In the genomic region with DNA sequence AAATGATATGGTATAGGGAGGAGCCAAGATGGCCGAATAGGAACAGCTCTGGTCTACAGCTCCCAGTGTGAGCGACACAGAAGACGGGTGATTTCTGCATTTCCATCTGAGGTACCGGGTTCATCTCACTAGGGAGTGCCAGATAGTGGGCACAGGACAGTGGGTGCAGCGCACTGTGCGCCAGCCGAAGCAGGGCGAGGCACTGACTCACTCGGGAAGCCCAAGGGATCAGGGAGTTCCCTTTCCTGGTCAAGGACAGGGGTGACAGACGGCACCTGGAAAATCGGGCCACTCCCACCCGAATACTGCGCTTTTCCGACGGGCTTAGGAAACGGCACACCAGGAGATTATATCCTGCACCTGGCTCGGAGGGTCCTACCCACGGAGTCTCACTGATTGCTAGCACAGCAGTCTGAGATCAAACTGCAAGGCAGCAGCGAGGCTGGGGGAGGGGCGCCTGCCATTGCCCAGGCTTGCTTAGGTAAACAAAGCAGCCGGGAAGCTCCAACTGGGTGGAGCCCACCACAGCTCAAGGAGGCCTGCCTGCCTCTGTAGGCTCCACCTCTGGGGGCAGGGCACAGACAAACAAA, we compare ENCODE assay signal across 8 cellular contexts. TPM values are rescaled to one million over a fixed set of nuclear protein-coding genes. Genes with fewer than 3 reads are reported as not detected.
DNase-seq lines count a peak whose midpoint lies in the region; ATAC-seq, FAIRE-seq and TF ChIP-seq lines count a peak whose summit lies in the region.
"Not testable (repeated sequence)": the region's sequence is repeated elsewhere in the genome, so short reads cannot be mapped to it uniquely, and the experiment has no call there.
"Had no signal": no experiment of that assay in that cellular context is flagged by ENCODE, and none has a peak within 500 bp of the region (broad histone marks: within the 10 kb centered on the region; RNA-seq: fewer than 3 reads in every experiment).

No MANE protein-coding gene starts in this region.

- H3K4me1 Mint-ChIP-seq in MCF 10A (ENCODE audit: insufficient read depth, unreplicated experiment) = not testable (repeated sequence)

- H3K4me1 ChIP-seq in A549; HCT116 (ENCODE audit: control insufficient read depth in 1 of 2, insufficient read depth in 2 of 2, low read length in 2 of 2); HepG2 (ENCODE audit: insufficient read depth, low read length): not testable (repeated sequence)

- TF ChIP-seq EP300 in A549 (IDR thresholded peaks at IDR 0.05); HepG2 (IDR thresholded peaks at IDR 0.05; ENCODE audit: low read depth in 2 of 2, low read length in 2 of 2); HepG2 (CRISPR knock-in tag; IDR thresholded peaks at IDR 0.05; ENCODE audit: borderline replicate concordance): not testable (repeated sequence)

- not testable (repeated sequence) for H3K4me3 Mint-ChIP-seq in MCF 10A (ENCODE audit: unreplicated experiment)

- not testable (repeated sequence) for H3K9me2 ChIP-seq in HCT116 (ENCODE audit: insufficient read depth)

- not testable (repeated sequence) for H3K9me3 Mint-ChIP-seq in MCF 10A (ENCODE audit: unreplicated experiment)

- not testable (repeated sequence) for H3K36me3 ChIP-seq in HCT116 (ENCODE audit: control insufficient read depth in 1 of 2, insufficient read depth in 2 of 2, low read length in 2 of 2); HepG2 (replicated peaks in 1 of 2; ENCODE audit: control insufficient read depth in 1 of 2, insufficient read depth in 2 of 2, low read length in 2 of 2)

- CTCF ChIA-PET in A549 (lab: Yijun Ruan, JAX); HCT116 (lab: Charles Lee); MCF 10A (lab: Yijun Ruan, JAX); HepG2 (lab: Yijun Ruan, JAX; ENCODE audit: low intra/inter-chr PET ratio, low total read pairs): not testable (repeated sequence)

- POLR2A ChIA-PET in A549 (lab: Yijun Ruan, JAX) = interaction anchor here (1.0 kb wide), 1 partner anchor 123 kb away, joined by 3 read pairs; no protein-coding TSS in a partner anchor
- POLR2A ChIA-PET in HCT116 (lab: Charles Lee); MCF 10A (lab: Yijun Ruan, JAX); HepG2 (lab: Yijun Ruan, JAX): not testable (repeated sequence)

- not testable (repeated sequence) for TF ChIP-seq RAD21 in A549 (conservative IDR thresholded peaks at IDR 0.05 in 1 of 2, IDR thresholded peaks at IDR 0.05 in 1 of 2); HCT116 (IDR thresholded peaks at IDR 0.05; ENCODE audit: low read depth); HepG2 (CRISPR knock-in tag; IDR thresholded peaks at IDR 0.05)

- not testable (repeated sequence) for H3K27me3 ChIP-seq in HCT116 (ENCODE audit: insufficient read depth, low read length); HepG2 (ENCODE audit: control insufficient read depth in 1 of 2, insufficient read depth in 2 of 2, low read length in 2 of 2)

- not testable (repeated sequence) for H4K20me1 ChIP-seq in HCT116 (ENCODE audit: insufficient read depth); HepG2 (ENCODE audit: insufficient read depth, low read length)

- not testable (repeated sequence) for H3K36me3 Mint-ChIP-seq in MCF 10A (ENCODE audit: insufficient read depth, unreplicated experiment)

- TF ChIP-seq POLR2A in A549 (IDR thresholded peaks at IDR 0.05; ENCODE audit: low read length); HepG2 (IDR thresholded peaks at IDR 0.05; ENCODE audit: insufficient read depth in 1 of 2, low read depth in 2 of 2, low read length in 2 of 2): not testable (repeated sequence)
- TF ChIP-seq POLR2A in HCT116 (IDR thresholded peaks at IDR 0.05; ENCODE audit: borderline replicate concordance, extremely low read depth, insufficient read depth, insufficient read length) = peak; percentile 33

- H3K4me3 ChIP-seq in A549 = peak overlapping the region; percentile 42
- H3K4me3 ChIP-seq in HCT116 (replicated peaks in 1 of 2; ENCODE audit: low read depth in 1 of 2, low read length in 2 of 2); HepG2 (replicated peaks in 1 of 3; ENCODE audit: insufficient read depth in 1 of 3, low read depth in 2 of 3, low read length in 3 of 3): not testable (repeated sequence)

- RAD21 ChIA-PET in HCT116 (lab: Charles Lee; ENCODE audit: low non-redundant PET in 1 of 2, low total read pairs in 2 of 2, uncharacterized antibody in 2 of 2, unreplicated experiment in 2 of 2) = not testable (repeated sequence)

- TF ChIP-seq CTCF in A549 (IDR thresholded peaks at IDR 0.05); HCT116 (IDR thresholded peaks at IDR 0.05 in 2 of 3, conservative IDR thresholded peaks at IDR 0.05 in 1 of 3; ENCODE audit: borderline replicate concordance in 1 of 3, insufficient read depth in 1 of 3, low read depth in 2 of 3, low read length in 2 of 3); MCF 10A (IDR thresholded peaks at IDR 0.05; ENCODE audit: unreplicated experiment); HepG2 (CRISPR knock-in tag; IDR thresholded peaks at IDR 0.05): not testable (repeated sequence)

- BruUV-seq in HCT116 (replicated peaks; lab: Mats Ljungman, UMichigan); MCF 10A (replicated peaks; lab: Mats Ljungman, UMichigan); HepG2 (replicated peaks; lab: Mats Ljungman, UMichigan): not testable (repeated sequence)

- in situ Hi-C loops in HepG2 (cut with HindIII; ENCODE audit: extremely low pct_ligation_motif_present, low pct_unique_long_range_greater_than_20kb) = not testable (repeated sequence)

- FAIRE-seq in A549 (lab: Jason Lieb, UNC); HepG2 (lab: Jason Lieb, UNC): not testable (repeated sequence)

- intact Hi-C loops in HCT116 (cut with micrococcal nuclease); MCF 10A (cut with micrococcal nuclease); HepG2 (cut with micrococcal nuclease; ENCODE audit: unreplicated experiment): not testable (repeated sequence)

- not testable (repeated sequence) for H3K9ac ChIP-seq in HCT116 (ENCODE audit: low read length); HepG2 (ENCODE audit: insufficient read depth, low read depth, low read length)

- H3K79me2 ChIP-seq in HCT116 (ENCODE audit: insufficient read depth, low read length) = not testable (repeated sequence)
- H3K79me2 ChIP-seq in HepG2 (ENCODE audit: insufficient read depth, low read length) = peaks cover 26% of the 10 kb centered on the region

- H3K27me3 Mint-ChIP-seq in MCF 10A (ENCODE audit: insufficient read depth, unreplicated experiment) = not testable (repeated sequence)

- H3K4me2 ChIP-seq in A549 = peak overlapping the region; percentile 57
- H3K4me2 ChIP-seq in HCT116 (ENCODE audit: low read length); HepG2 (ENCODE audit: low read depth, low read length): not testable (repeated sequence)

- DNase-seq in A549 (ENCODE audit: low read depth in 1 of 2, low spot score in 1 of 2) (peak in 1 of 2 experiments; percentile 69), HT-29 (ENCODE audit: low spot score) (peak; percentile 39), NCI-H460 (ENCODE audit: extremely low read depth, low read depth) (peak; percentile 36), SHP77 (lab: John Stamatoyannopoulos, UW) (peak; percentile 42 to 45), MCF 10A (ENCODE audit: unreplicated experiment) (peak; percentile 80)
- DNase-seq in HCT116 (ENCODE audit: low read depth, low spot score); HepG2 (ENCODE audit: low spot score): not testable (repeated sequence)

- 0% methylated on average over 4 of the region's 21 CpGs for WGBS in A549 (ENCODE audit: missing lambda C conversion rate)
- WGBS in HepG2 (ENCODE audit: low lambda C conversion rate) = 98% methylated on average over 7 of the region's 21 CpGs

- not testable (repeated sequence) for H2AFZ ChIP-seq in HCT116 (ENCODE audit: low read depth, low read length, poor library complexity, severe bottlenecking); HepG2 (ENCODE audit: low read length)

- not testable (repeated sequence) for H3K9me3 ChIP-seq in A549; HCT116 (ENCODE audit: control insufficient read depth in 1 of 2, insufficient read depth in 1 of 2, low read depth in 1 of 2, low read length in 2 of 2)
- H3K9me3 ChIP-seq in HepG2 (ENCODE audit: low read length) = peaks cover 11% of the 10 kb centered on the region

- H3K27ac ChIP-seq in A549 = peak overlapping the region; percentile 61 to 69
- H3K27ac ChIP-seq in HCT116 (ENCODE audit: low read depth, low read length); HepG2 (ENCODE audit: extremely low read length, insufficient read depth, low read length): not testable (repeated sequence)

- H3K27ac Mint-ChIP-seq in MCF 10A (ENCODE audit: low read depth, unreplicated experiment) = not testable (repeated sequence)

- ATAC-seq in A549, HCT116, HepG2: not testable (repeated sequence)

RNA-seq across cellular contexts. Expression of a gene that starts 26.4 kb away (rescaled TPM):
- polyA plus RNA-seq in A549 (2011; rRNA removed) (1.3 and 2.0 TPM in 2 replicates), A549 (2017; fragmentation: RNase III; extraction: RNeasy Plus Mini Kit Qiagen cat#74134 plus additional on column Dnase treatment) (0.39 to 0.52 TPM (median 0.49 TPM) in 3 replicates), HepG2 (2011; rRNA removed) (20.6 and 22.0 TPM in 2 replicates)
- polyA plus RNA-seq in A549 (2012; cell fraction: cytosol; rRNA removed) = 0.21 and 0.26 TPM in 2 replicates
- polyA plus RNA-seq in A549 (2012; cell fraction: nucleus; rRNA removed) = 0.67 and 0.80 TPM in 2 replicates
- 1.8 and 3.0 TPM in 2 replicates for polyA minus RNA-seq in A549 (2011; rRNA and poly(A)+ RNA removed)
- total RNA-seq in HCT116 (2021; ENCODE audit: unreplicated experiment) (1.1 TPM), MCF 10A (2022) (0.14 and 0.32 TPM in 2 replicates), HepG2 (2016; rRNA removed; fragmentation: Illumina TruSeq; extraction: Trizol) (11.0 and 13.5 TPM in 2 replicates)
- 0.70 and 1.3 TPM in 2 replicates for polyA plus RNA-seq in HCT116 (2012)
- total RNA-seq in HT-29 (2014; rRNA removed; shearing (Covaris generic)) = 0.71 and 0.91 TPM in 2 replicates
- total RNA-seq in NCI-H460 (2014; rRNA removed; shearing (Covaris generic)) = 2.6 and 2.9 TPM in 2 replicates
- polyA plus RNA-seq in NCI-H460 (2014; cell fraction: nucleus; rRNA removed) = 1.4 and 3.4 TPM in 2 replicates
- 3.1 and 3.4 TPM in 2 replicates for total RNA-seq in HepG2 (2016; cell fraction: cytosol; rRNA removed; fragmentation: Illumina TruSeq; extraction: Trizol; ENCODE audit: low read depth)
- 11.1 and 12.4 TPM in 2 replicates for total RNA-seq in HepG2 (2016; cell fraction: insoluble cytoplasmic fraction; rRNA removed; fragmentation: Illumina TruSeq; extraction: Trizol)
- total RNA-seq in HepG2 (2016; cell fraction: membrane; rRNA removed; fragmentation: Illumina TruSeq; extraction: Trizol) = 4.6 and 5.3 TPM in 2 replicates
- 11.7 and 12.3 TPM in 2 replicates for total RNA-seq in HepG2 (2016; cell fraction: nucleus; rRNA removed; fragmentation: Illumina TruSeq; extraction: Trizol)
- 12.4 and 16.3 TPM in 2 replicates for polyA plus RNA-seq in HepG2 (2011; cell fraction: cytosol; rRNA removed)
- polyA plus RNA-seq in HepG2 (2011; cell fraction: nucleus; rRNA removed) = 36.8 and 39.3 TPM in 2 replicates
- 14.2 and 16.1 TPM in 2 replicates for polyA plus RNA-seq in HepG2 (2012)
- 0.44 and 0.45 TPM in 2 replicates for polyA plus RNA-seq in HepG2 (2016; cell fraction: cytosol; fragmentation: Illumina TruSeq; extraction: Trizol; ENCODE audit: low read depth)
- 10.3 and 10.4 TPM in 2 replicates for polyA plus RNA-seq in HepG2 (2016; cell fraction: insoluble cytoplasmic fraction; fragmentation: Illumina TruSeq; extraction: Trizol; ENCODE audit: low read depth)
- polyA plus RNA-seq in HepG2 (2016; cell fraction: membrane; fragmentation: Illumina TruSeq; extraction: Trizol; ENCODE audit: low read depth) = 1.5 and 1.9 TPM in 2 replicates
- polyA plus RNA-seq in HepG2 (2016; cell fraction: nucleus; fragmentation: Illumina TruSeq; extraction: Trizol; ENCODE audit: insufficient read depth, low read depth) = 15.8 and 16.6 TPM in 2 replicates
- 10.3 and 47.4 TPM in 2 replicates for polyA minus RNA-seq in HepG2 (2011; rRNA and poly(A)+ RNA removed; ENCODE audit: low replicate concordance)
- polyA minus RNA-seq in HepG2 (2011; cell fraction: cytosol; rRNA and poly(A)+ RNA removed) = 10.9 and 13.2 TPM in 2 replicates
- 23.5 and 24.5 TPM in 2 replicates for polyA minus RNA-seq in HepG2 (2011; cell fraction: nucleus; rRNA and poly(A)+ RNA removed)
- polyA plus RNA-seq: CD14-positive monocyte had no signal
